Comparison of ENCODE assay signal across 8 cellular contexts in the genomic region with DNA sequence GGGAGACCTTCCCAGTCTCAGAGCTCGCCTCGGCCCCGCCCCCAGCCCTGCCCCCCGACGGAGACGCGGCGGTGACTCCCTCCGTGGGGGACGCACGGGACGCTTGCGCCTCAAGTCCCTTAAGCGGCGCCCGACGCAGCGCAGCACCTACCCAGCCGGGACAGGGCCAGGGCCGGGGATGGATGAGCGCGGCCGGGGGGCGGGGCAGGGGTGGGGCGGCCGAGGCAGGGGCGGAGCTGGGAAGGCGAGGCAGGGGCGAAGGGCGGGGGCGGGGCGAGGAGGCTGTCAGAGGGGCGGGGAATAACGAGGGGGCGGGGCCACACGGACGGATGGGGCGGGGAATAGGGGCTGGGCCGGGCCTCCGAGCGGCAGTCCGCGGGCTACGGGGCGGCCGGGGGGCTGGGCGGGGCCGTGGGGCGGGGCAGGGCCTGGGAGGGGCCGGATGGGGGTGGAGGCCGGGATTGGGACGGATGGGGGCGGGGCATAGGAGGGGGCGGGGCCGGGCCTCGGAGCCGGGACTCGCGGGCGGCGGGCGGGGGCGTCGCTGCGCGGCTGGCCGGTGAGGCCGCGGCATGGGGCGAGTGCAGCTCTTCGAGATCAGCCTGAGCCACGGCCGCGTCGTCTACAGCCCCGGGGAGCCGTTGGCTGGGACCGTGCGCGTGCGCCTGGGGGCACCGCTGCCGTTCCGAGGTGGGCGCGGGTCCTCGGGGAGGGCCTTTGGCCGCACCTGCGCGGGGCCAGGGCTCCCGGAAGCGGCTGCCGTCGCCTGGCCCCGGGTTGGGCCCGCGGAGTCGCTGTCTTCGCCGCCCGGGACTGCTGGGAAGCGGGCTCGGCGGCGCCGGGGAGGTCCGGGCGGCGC. TPM values are rescaled to one million over a fixed set of nuclear protein-coding genes. Genes with fewer than 3 reads are reported as not detected.
DNase-seq lines count a peak whose midpoint lies in the region; ATAC-seq, FAIRE-seq and TF ChIP-seq lines count a peak whose summit lies in the region.

A gene with protein sequence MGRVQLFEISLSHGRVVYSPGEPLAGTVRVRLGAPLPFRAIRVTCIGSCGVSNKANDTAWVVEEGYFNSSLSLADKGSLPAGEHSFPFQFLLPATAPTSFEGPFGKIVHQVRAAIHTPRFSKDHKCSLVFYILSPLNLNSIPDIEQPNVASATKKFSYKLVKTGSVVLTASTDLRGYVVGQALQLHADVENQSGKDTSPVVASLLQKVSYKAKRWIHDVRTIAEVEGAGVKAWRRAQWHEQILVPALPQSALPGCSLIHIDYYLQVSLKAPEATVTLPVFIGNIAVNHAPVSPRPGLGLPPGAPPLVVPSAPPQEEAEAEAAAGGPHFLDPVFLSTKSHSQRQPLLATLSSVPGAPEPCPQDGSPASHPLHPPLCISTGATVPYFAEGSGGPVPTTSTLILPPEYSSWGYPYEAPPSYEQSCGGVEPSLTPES (plus strand): TSS at position 541 of the 859 bp plus-strand sequence. CDS start 32 bp downstream, at position 573.

- H3K4me3 ChIP-seq in ascending aorta = peak within 1 kb of the TSS; percentile 94 to 96
- peak within 1 kb of the TSS; percentile 56 to 83 for H3K4me3 ChIP-seq in aorta (ENCODE audit: low read length in 2 of 2)

- H3K27ac ChIP-seq in ascending aorta (peak within 1 kb of the TSS; percentile 71 to 79), aorta (ENCODE audit: low read depth in 1 of 2, low read length in 2 of 2) (peak within 1 kb of the TSS in 1 of 2 donors; percentile 53)

- peak; percentile 82 for FAIRE-seq in GM12892 (lab: Jason Lieb, UNC)

- TF ChIP-seq CTCF in ascending aorta (IDR thresholded peaks at IDR 0.05) = peak in 1 of 3 experiments; percentile 11

- ATAC-seq in HG02798 (IDR thresholded peaks at IDR 0.05; ENCODE audit: poor library complexity, unreplicated experiment) = peak; percentile 80
- peak; percentile 93 for ATAC-seq in aorta (ENCODE audit: low FRiP score)

- H3K36me3 ChIP-seq in ascending aorta (no peaks in the 10 kb centered on the region), aorta (ENCODE audit: control insufficient read depth in 1 of 2, insufficient read depth in 2 of 2, low read length in 1 of 2) (no peaks in the 10 kb centered on the region)

- peak; percentile 81; the same call in 1 of the 2 replicates for TF ChIP-seq POLR2A in GM12892 (IDR thresholded peaks at IDR 0.05; ENCODE audit: low read depth, low read length)

- DNase-seq in GM12892 (ENCODE audit: insufficient read length) (peak; percentile 92), NCI-H1694 (lab: John Stamatoyannopoulos, UW) (peak; percentile 68), T-helper 22 cell (ENCODE audit: low read depth) (peak; percentile 92), ascending aorta (ENCODE audit: low spot score in 2 of 2) (peak; percentile 75 to 97), hippocampal formation (lab: John Stamatoyannopoulos, UW) (peak; percentile 85 to 96), retina (peak; percentile 68), aorta (peak; percentile 97 to 98)

- H3K27me3 ChIP-seq in ascending aorta (no peaks in the 10 kb centered on the region), aorta (ENCODE audit: control insufficient read depth in 1 of 2, insufficient read depth in 2 of 2, low read length in 1 of 2) (no peaks in the 10 kb centered on the region)

- no peaks in the 10 kb centered on the region for H3K9me3 ChIP-seq in ascending aorta
- H3K9me3 ChIP-seq in aorta (ENCODE audit: control insufficient read depth, low read length) = no peaks in the 10 kb centered on the region

- WGBS in aorta, 2 donors = 0 to 1% methylated on average over 48 to 109 of the region's 109 CpGs

- intact Hi-C loops in ascending aorta (cut with DNase I) (loop anchor here (1.0 to 10.0 kb wide), 5 partner anchors 13 to 151 kb away; a partner anchor contains a TSS), aorta (cut with DNase I) (loop anchor here in 1 of 2 donors (10.0 kb wide), 1 partner anchor 51 kb away; a partner anchor contains a TSS)

- H3K4me1 ChIP-seq in ascending aorta = peaks cover 6 to 19% of the 10 kb centered on the region in 2 donors
- no peaks in the 10 kb centered on the region for H3K4me1 ChIP-seq in aorta (ENCODE audit: control insufficient read depth in 1 of 2, insufficient read depth in 2 of 2, low read length in 2 of 2)

RNA-seq across cellular contexts. Expression of the gene that starts here (rescaled TPM):
- polyA plus RNA-seq in GM12892 (2012; ENCODE audit: missing spikeins) = 15.8 TPM
- total RNA-seq in ascending aorta (56.8 TPM), aorta (10 to 100 TPM; 20.6 to 35.6 TPM)
- polyA plus RNA-seq in aorta = 10 to 100 TPM; 26.8 to 58.9 TPM
